In the genomic region with DNA sequence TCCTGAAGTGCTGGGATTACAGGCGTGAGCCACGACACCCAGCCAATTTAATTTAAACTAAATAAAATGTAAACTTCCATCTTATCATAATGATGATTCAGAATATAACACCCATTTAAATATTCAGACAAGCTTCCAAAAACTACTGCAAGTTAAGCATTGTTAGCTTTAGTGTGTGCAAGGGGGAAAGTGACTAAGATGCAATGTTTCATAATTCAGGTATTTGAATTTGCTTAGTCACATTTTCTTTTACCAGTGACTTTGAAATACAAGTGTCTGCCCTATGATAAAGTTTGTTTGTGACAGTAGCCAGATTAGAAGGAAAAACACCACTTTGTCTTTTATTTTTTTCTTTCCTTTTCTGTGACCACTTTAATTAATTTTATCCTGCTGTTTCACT, we compare ENCODE assay signal across 16 cellular contexts. TPM values are rescaled to one million over a fixed set of nuclear protein-coding genes. Genes with fewer than 3 reads are reported as not detected.
DNase-seq lines count a peak whose midpoint lies in the region; ATAC-seq and TF ChIP-seq lines count a peak whose summit lies in the region.
"Had no signal": no experiment of that assay in that cellular context is flagged by ENCODE, and none has a peak within 500 bp of the region (broad histone marks: within the 10 kb centered on the region; RNA-seq: fewer than 3 reads in every experiment).

No MANE protein-coding gene starts in this region.

- no peak overlapping the region for H3K4me3 Mint-ChIP-seq in activated T-helper 2 cell treated with anti-CD3 and anti-CD28 coated beads, Interferon-gamma antibody, Interleukin-2, Interleukin-4, amounts not matched to agents 10 μg/mL and 5 μg/mL and 100 μg/mL, durations not matched to agents 14 hours and 24 hours and 36 hours (ENCODE audit: low read depth)
- H3K4me3 Mint-ChIP-seq: CD4-positive, alpha-beta T cell; nephron progenitor cell had no signal

- no peak for TF ChIP-seq POLR2A in upper lobe of left lung (IDR thresholded peaks at IDR 0.05)

- H3K27ac Mint-ChIP-seq in activated T-helper 2 cell treated with anti-CD3 and anti-CD28 coated beads, Interferon-gamma antibody, Interleukin-2, Interleukin-4, amounts not matched to agents 10 μg/mL and 5 μg/mL and 100 μg/mL, durations not matched to agents 14 hours and 24 hours and 36 hours = no peak overlapping the region
- H3K27ac Mint-ChIP-seq: CD4-positive, alpha-beta T cell; nephron progenitor cell had no signal

- peaks cover 3 to 12% of the 10 kb centered on the region in 2 donors for H3K4me1 ChIP-seq in left lung
- peaks cover 4 to 19% (median 16%) of the 10 kb centered on the region in 4 donors for H3K4me1 ChIP-seq in upper lobe of left lung

- H3K27ac ChIP-seq in left lung = no peak overlapping the region
- peak overlapping the region in 1 of 4 donors; percentile 14 for H3K27ac ChIP-seq in upper lobe of left lung
- H3K27ac ChIP-seq: gastrocnemius medialis had no signal

- no peak for TF ChIP-seq CTCF in astrocyte of the spinal cord (IDR thresholded peaks at IDR 0.05; ENCODE audit: low read depth, low read length)
- no peak for TF ChIP-seq CTCF in left lung (IDR thresholded peaks at IDR 0.05)
- no peak for TF ChIP-seq CTCF in upper lobe of left lung (IDR thresholded peaks at IDR 0.05)

- no peak overlapping the region for H3K4me3 ChIP-seq in astrocyte of the spinal cord (ENCODE audit: low read depth, low read length)
- no peak overlapping the region for H3K4me3 ChIP-seq in left lung
- no peak overlapping the region for H3K4me3 ChIP-seq in upper lobe of left lung
- H3K4me3 ChIP-seq: gastrocnemius medialis had no signal

- in situ Hi-C loops in astrocyte of the spinal cord (cut with HindIII; ENCODE audit: low sequenced_read_pairs) = no loop called here

- H3K9me3 Mint-ChIP-seq in activated T-helper 2 cell treated with anti-CD3 and anti-CD28 coated beads, Interferon-gamma antibody, Interleukin-2, Interleukin-4, amounts not matched to agents 10 μg/mL and 5 μg/mL and 100 μg/mL, durations not matched to agents 14 hours and 24 hours and 36 hours = no peaks in the 10 kb centered on the region
- H3K9me3 Mint-ChIP-seq: CD4-positive, alpha-beta T cell; nephron progenitor cell had no signal

- peak; percentile 55 for DNase-seq in AG20443 (ENCODE audit: low spot score)
- peak; percentile 93 for DNase-seq in HT1080 (ENCODE audit: low read depth)
- peak; percentile 77 for DNase-seq in astrocyte of the spinal cord (ENCODE audit: low read depth, low spot score)
- peak; percentile 36 for DNase-seq in glomerular visceral epithelial cell (ENCODE audit: extremely low spot score)
- DNase-seq in left lung = no peak
- DNase-seq in islet precursor cell = no peak
- no peak for DNase-seq in activated T-helper 2 cell treated with anti-CD3 and anti-CD28 coated beads, Interferon-gamma antibody, Interleukin-2, Interleukin-4, amounts not matched to agents 10 μg/mL and 5 μg/mL and 100 μg/mL, durations not matched to agents 14 hours and 24 hours and 36 hours (ENCODE audit: low spot score)
- no peak for DNase-seq in upper lobe of left lung
- DNase-seq: activated naive CD4-positive, alpha-beta T cell treated with Interleukin-2 at 50 U/mL for 16 hours; CD4-positive, alpha-beta T cell; gastrocnemius medialis; NCI-H345; nephron progenitor cell; right cardiac atrium; T-helper 9 cell had no signal

- 86 to 89% methylated on average over 2 of the region's 2 CpGs for WGBS in upper lobe of left lung, 2 donors

- no peak for TF ChIP-seq EP300 in upper lobe of left lung (IDR thresholded peaks at IDR 0.05)

- ATAC-seq in left lung (no peak), upper lobe of left lung (ENCODE audit: low FRiP score in 2 of 2) (no peak)
- ATAC-seq: gastrocnemius medialis, left lobe of liver, right cardiac atrium had no signal

- H3K27me3 ChIP-seq in left lung (peaks cover 0 to 11% of the 10 kb centered on the region in 2 donors), upper lobe of left lung (no peaks in the 10 kb centered on the region)
- H3K27me3 ChIP-seq: gastrocnemius medialis had no signal

- H3K36me3 Mint-ChIP-seq in activated T-helper 2 cell treated with anti-CD3 and anti-CD28 coated beads, Interferon-gamma antibody, Interleukin-2, Interleukin-4, amounts not matched to agents 10 μg/mL and 5 μg/mL and 100 μg/mL, durations not matched to agents 14 hours and 24 hours and 36 hours (ENCODE audit: low read depth) = no peaks in the 10 kb centered on the region

- peaks cover 28% of the 10 kb centered on the region for H3K27me3 Mint-ChIP-seq in activated T-helper 2 cell treated with anti-CD3 and anti-CD28 coated beads, Interferon-gamma antibody, Interleukin-2, Interleukin-4, amounts not matched to agents 10 μg/mL and 5 μg/mL and 100 μg/mL, durations not matched to agents 14 hours and 24 hours and 36 hours (ENCODE audit: low read depth)

- no peaks in the 10 kb centered on the region for H3K36me3 ChIP-seq in left lung
- H3K36me3 ChIP-seq in upper lobe of left lung = no peaks in the 10 kb centered on the region
- H3K36me3 ChIP-seq: gastrocnemius medialis had no signal

- H3K9me3 ChIP-seq in left lung = no peaks in the 10 kb centered on the region
- no peaks in the 10 kb centered on the region for H3K9me3 ChIP-seq in upper lobe of left lung
- H3K9me3 ChIP-seq: gastrocnemius medialis had no signal

- intact Hi-C loops in left lung (cut with DNase I) = no loop called here
- intact Hi-C loops in activated T-helper 2 cell treated with anti-CD3 and anti-CD28 coated beads, Interferon-gamma antibody, Interleukin-2, Interleukin-4, amounts not matched to agents 10 μg/mL and 5 μg/mL and 100 μg/mL, durations not matched to agents 14 hours and 24 hours and 36 hours (cut with micrococcal nuclease) = no loop called here

- H3K4me1 Mint-ChIP-seq in activated T-helper 2 cell treated with anti-CD3 and anti-CD28 coated beads, Interferon-gamma antibody, Interleukin-2, Interleukin-4, amounts not matched to agents 10 μg/mL and 5 μg/mL and 100 μg/mL, durations not matched to agents 14 hours and 24 hours and 36 hours (ENCODE audit: low read depth) = peaks cover 37% of the 10 kb centered on the region

RNA-seq across cellular contexts. Expression of a gene that starts 2.2 kb away (rescaled TPM):
- 0.63 and 5.3 TPM in 2 replicates for total RNA-seq in HT1080 (2014; rRNA removed; shearing (Covaris generic))
- polyA plus RNA-seq in HT1080 (2015; cell fraction: cytosol; rRNA removed) = 2.5 and 2.6 TPM in 2 replicates
- 2.4 and 2.6 TPM in 2 replicates for polyA plus RNA-seq in HT1080 (2015; cell fraction: nucleus; rRNA removed)
- 1 to 10 TPM; 1.1 to 3.2 TPM for total RNA-seq in left lung
- total RNA-seq in activated T-helper 2 cell treated with anti-CD3 and anti-CD28 coated beads, Interferon-gamma antibody, Interleukin-2, Interleukin-4, amounts not matched to agents 10 μg/mL and 5 μg/mL and 100 μg/mL, durations not matched to agents 14 hours and 24 hours and 36 hours = 0.14 and 0.23 TPM in 2 replicates
- 10 to 100 TPM in 3 of 6 donors, 1 to 10 TPM in 2, under 1 TPM in 1; 0.66 to 48.8 (median 7.4) TPM for total RNA-seq in upper lobe of left lung
- total RNA-seq: gastrocnemius medialis had no signal

Comparison
In these comparisons a context has a peak if more than half of its experiments do, and no peak if none do; other contexts are left out.
1. DNase-seq: peak in AG20443 (single experiment), HT1080 (single experiment), astrocyte of the spinal cord (single experiment) and glomerular visceral epithelial cell (single experiment); none in left lung (0 of 2), islet precursor cell (single experiment), activated T-helper 2 cell treated with anti-CD3 and anti-CD28 coated beads, Interferon-gamma antibody, Interleukin-2, Interleukin-4, amounts not matched to agents 10 μg/mL and 5 μg/mL and 100 μg/mL, durations not matched to agents 14 hours and 24 hours and 36 hours (single experiment) and upper lobe of left lung (0 of 2).